In the genomic region with DNA sequence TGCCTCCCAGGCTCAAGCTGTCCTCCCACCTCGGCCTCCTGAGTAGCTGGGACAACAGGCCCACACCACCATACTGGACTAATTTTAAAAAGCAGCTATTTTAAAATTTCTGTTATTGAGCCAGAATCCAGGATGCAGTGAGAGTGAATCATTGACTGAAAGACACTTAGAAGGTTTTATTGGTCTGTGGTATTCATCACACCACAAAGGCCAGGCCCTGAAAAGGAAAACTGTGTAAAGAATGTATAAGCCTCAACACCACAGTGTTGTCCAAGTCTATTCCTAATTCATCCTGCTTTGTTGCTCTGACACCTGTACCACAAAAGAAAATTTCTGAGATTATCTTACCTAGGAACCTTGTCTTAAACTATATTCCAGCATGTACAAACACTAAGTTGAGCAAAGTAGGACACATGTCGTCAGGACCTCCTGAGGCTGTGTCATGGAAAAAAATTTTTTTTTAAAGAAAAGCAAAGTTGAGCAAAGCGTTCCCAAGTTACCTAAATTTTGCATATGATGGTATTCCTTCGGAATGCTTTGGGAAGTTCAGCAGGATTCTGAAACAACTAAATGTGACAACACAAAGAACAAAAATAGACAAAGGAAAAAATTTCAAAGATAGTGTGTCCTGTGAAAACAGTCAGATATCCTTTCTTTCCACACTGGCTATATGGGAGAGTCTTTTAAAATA, we compare ENCODE assay signal across 14 cellular contexts.
DNase-seq lines count a peak whose midpoint lies in the region; ATAC-seq and TF ChIP-seq lines count a peak whose summit lies in the region.
"Had no signal": no experiment of that assay in that cellular context is flagged by ENCODE, and none has a peak within 500 bp of the region (broad histone marks: within the 10 kb centered on the region; RNA-seq: fewer than 3 reads in every experiment).

No MANE protein-coding gene starts in this region.

- H3K27ac Mint-ChIP-seq in activated CD8-positive, alpha-beta T cell treated with anti-CD3 and anti-CD28 coated beads, Interleukin-2, amount 10 ng/mL, durations not matched to agents 7 days and 5 days: no peak overlapping the region
- H3K27ac Mint-ChIP-seq in CD14-positive monocyte: no peak overlapping the region
- H3K27ac Mint-ChIP-seq: activated naive CD8-positive, alpha-beta T cell treated with anti-CD3 and anti-CD28 coated beads, Interleukin-2, amount 10 ng/mL, durations not matched to agents 7 days and 5 days; natural killer cell had no signal

- POLR2A ChIA-PET in activated CD8-positive, alpha-beta T cell treated with anti-CD3 and anti-CD28 coated beads, Interleukin-2, amount 10 ng/mL, durations not matched to agents 7 days and 5 days (lab: Charles Lee): interaction anchor here (0.8 kb wide), 1 partner anchor 89 kb away, joined by 4 read pairs; no protein-coding TSS in a partner anchor

- H3K4me1 Mint-ChIP-seq in activated CD8-positive, alpha-beta T cell treated with anti-CD3 and anti-CD28 coated beads, Interleukin-2, amount 10 ng/mL, durations not matched to agents 7 days and 5 days (ENCODE audit: low read depth): peaks cover 9% of the 10 kb centered on the region
- peaks cover 8% of the 10 kb centered on the region for H3K4me1 Mint-ChIP-seq in CD14-positive monocyte

- H3K27me3 Mint-ChIP-seq in activated CD8-positive, alpha-beta T cell treated with anti-CD3 and anti-CD28 coated beads, Interleukin-2, amount 10 ng/mL, durations not matched to agents 7 days and 5 days (ENCODE audit: low read depth): peaks cover 2% of the 10 kb centered on the region
- H3K27me3 Mint-ChIP-seq in CD14-positive monocyte (ENCODE audit: low read depth in 3 of 3): peaks cover 0 to 11% (median 2%) of the 10 kb centered on the region in 3 donors

- no peak for TF ChIP-seq CTCF in CD14-positive monocyte (IDR thresholded peaks at IDR 0.05)

- CTCF ChIA-PET in activated CD8-positive, alpha-beta T cell treated with anti-CD3 and anti-CD28 coated beads, Interleukin-2, amount 10 ng/mL, durations not matched to agents 7 days and 5 days (lab: Charles Lee): interaction anchor here (1.0 to 1.5 kb wide), 2 partner anchors 8 to 21 kb away, joined by 3 to 4 read pairs; no protein-coding TSS in a partner anchor

- H3K4me3 Mint-ChIP-seq in activated CD8-positive, alpha-beta T cell treated with anti-CD3 and anti-CD28 coated beads, Interleukin-2, amount 10 ng/mL, durations not matched to agents 7 days and 5 days: no peak overlapping the region
- H3K4me3 Mint-ChIP-seq in CD14-positive monocyte: no peak overlapping the region
- H3K4me3 Mint-ChIP-seq: activated naive CD8-positive, alpha-beta T cell treated with anti-CD3 and anti-CD28 coated beads, Interleukin-2, amount 10 ng/mL, durations not matched to agents 7 days and 5 days; natural killer cell had no signal

- no peaks in the 10 kb centered on the region for H3K36me3 Mint-ChIP-seq in activated CD8-positive, alpha-beta T cell treated with anti-CD3 and anti-CD28 coated beads, Interleukin-2, amount 10 ng/mL, durations not matched to agents 7 days and 5 days (ENCODE audit: low read depth)
- H3K36me3 Mint-ChIP-seq in CD14-positive monocyte: no peaks in the 10 kb centered on the region
- H3K36me3 Mint-ChIP-seq: activated naive CD8-positive, alpha-beta T cell treated with anti-CD3 and anti-CD28 coated beads, Interleukin-2, amount 10 ng/mL, durations not matched to agents 7 days and 5 days; natural killer cell had no signal

- intact Hi-C loops in CD14-positive monocyte (cut with micrococcal nuclease): no loop called here

- peak; percentile 86 for DNase-seq in EH (ENCODE audit: low read depth)
- DNase-seq in HT1080 (ENCODE audit: low read depth): peak; percentile 84
- no peak for DNase-seq in activated CD8-positive, alpha-beta T cell treated with anti-CD3 and anti-CD28 coated beads, Interleukin-2, amount 10 ng/mL, durations not matched to agents 7 days and 5 days
- peak; percentile 20 for DNase-seq in non-pigmented ciliary epithelial cell (ENCODE audit: low read depth)
- no peak for DNase-seq in NCI-H1105 (lab: John Stamatoyannopoulos, UW)
- DNase-seq in NCI-H748 (lab: John Stamatoyannopoulos, UW; ENCODE audit: unreplicated experiment): no peak
- DNase-seq in CD14-positive monocyte (ENCODE audit: low spot score): no peak
- DNase-seq: activated naive CD8-positive, alpha-beta T cell treated with anti-CD3 and anti-CD28 coated beads, Interleukin-2, amount 10 ng/mL, durations not matched to agents 7 days and 5 days; left ventricle myocardium superior; natural killer cell; NCI-H2029; NCI-H774; SHP77; stimulated activated CD4-positive, alpha-beta T cell treated with anti-CD3 and anti-CD28 coated beads, Interleukin-2, amount 100 ng/mL, for 48 hours had no signal

- peak; percentile 57 for ATAC-seq in activated CD8-positive, alpha-beta T cell treated with anti-CD3 and anti-CD28 coated beads, Interleukin-2, amount 10 ng/mL, durations not matched to agents 7 days and 5 days
- ATAC-seq: left ventricle myocardium superior, natural killer cell had no signal

- H3K9me3 Mint-ChIP-seq in activated CD8-positive, alpha-beta T cell treated with anti-CD3 and anti-CD28 coated beads, Interleukin-2, amount 10 ng/mL, durations not matched to agents 7 days and 5 days (ENCODE audit: insufficient read depth): no peaks in the 10 kb centered on the region
- no peaks in the 10 kb centered on the region for H3K9me3 Mint-ChIP-seq in CD14-positive monocyte
- H3K9me3 Mint-ChIP-seq: activated naive CD8-positive, alpha-beta T cell treated with anti-CD3 and anti-CD28 coated beads, Interleukin-2, amount 10 ng/mL, durations not matched to agents 7 days and 5 days; natural killer cell had no signal

Comparison
In these comparisons a context has a peak if more than half of its experiments do, and no peak if none do; other contexts are left out.
1. DNase-seq: peak in EH (single experiment), HT1080 (single experiment) and non-pigmented ciliary epithelial cell (single experiment); none in activated CD8-positive, alpha-beta T cell treated with anti-CD3 and anti-CD28 coated beads, Interleukin-2, amount 10 ng/mL, durations not matched to agents 7 days and 5 days (single experiment), NCI-H1105 (single experiment), NCI-H748 (single experiment) and CD14-positive monocyte (single experiment).